ENCODE assay signal across 10 cellular contexts in the genomic region with DNA sequence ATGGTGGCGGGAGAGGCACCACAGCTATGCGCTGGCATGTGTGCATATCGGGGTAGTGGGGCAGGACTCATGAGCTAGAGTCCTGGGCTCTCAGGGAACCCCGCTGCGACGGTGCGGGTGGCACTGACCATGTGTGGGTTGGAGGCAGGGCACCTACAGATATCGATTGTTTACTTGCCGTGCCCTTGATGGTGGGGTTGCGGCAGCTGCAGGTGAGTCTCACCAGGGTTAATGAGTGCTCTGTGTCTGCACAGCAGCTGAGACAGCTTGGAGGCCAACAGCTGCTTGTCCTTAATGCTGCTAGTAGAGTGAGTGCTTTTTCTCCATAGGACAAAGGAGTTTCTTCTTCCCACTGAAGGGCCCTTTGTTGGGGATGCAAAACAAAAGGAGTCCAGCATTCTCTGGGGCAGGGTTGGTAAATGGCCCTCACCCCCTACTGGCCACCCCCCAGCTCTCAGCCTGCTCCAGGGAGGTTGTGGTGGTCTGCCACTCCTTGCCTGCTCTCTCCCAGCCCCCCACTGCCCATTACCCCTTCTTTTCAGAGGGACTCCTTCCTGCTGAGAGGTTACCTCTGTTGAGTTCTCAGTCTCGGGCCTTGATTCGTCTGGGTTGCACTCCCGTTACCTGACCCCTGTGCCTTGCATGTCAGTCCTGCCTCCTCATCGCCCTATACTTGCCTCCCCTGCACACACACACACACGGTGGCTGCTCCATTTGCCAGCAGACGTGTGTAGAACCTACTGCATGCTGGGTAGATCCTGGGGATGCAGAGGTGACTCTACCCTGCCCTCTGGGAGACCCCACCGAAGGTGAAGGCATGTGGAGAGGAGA. TPM values are rescaled to one million over a fixed set of nuclear protein-coding genes. Genes with fewer than 3 reads are reported as not detected.
DNase-seq lines count a peak whose midpoint lies in the region; ATAC-seq lines count a peak whose summit lies in the region.
"Had no signal": no experiment of that assay in that cellular context is flagged by ENCODE, and none has a peak within 500 bp of the region (broad histone marks: within the 10 kb centered on the region; RNA-seq: fewer than 3 reads in every experiment).

No MANE protein-coding gene starts in this region.

- H3K4me3 ChIP-seq in HUES6 (ENCODE audit: low read depth, low read length) (no peak overlapping the region), iPS-18a (ENCODE audit: low read length) (no peak overlapping the region)

- H3K27ac Mint-ChIP-seq in activated CD4-positive, alpha-beta T cell treated with anti-CD3 and anti-CD28 coated beads, Interleukin-2, amount 10 ng/mL, durations not matched to agents 7 days and 5 days = no peak overlapping the region

- POLR2A ChIA-PET in activated CD4-positive, alpha-beta T cell treated with anti-CD3 and anti-CD28 coated beads, Interleukin-2, amount 10 ng/mL, durations not matched to agents 7 days and 5 days (lab: Charles Lee) = no interaction called here

- CTCF ChIA-PET in activated CD4-positive, alpha-beta T cell treated with anti-CD3 and anti-CD28 coated beads, Interleukin-2, amount 10 ng/mL, durations not matched to agents 7 days and 5 days (lab: Charles Lee) = interaction anchor here (1.4 kb wide), 1 partner anchor 11 kb away, joined by 11 read pairs; no protein-coding TSS in a partner anchor

- ATAC-seq in GM18870 (IDR thresholded peaks at IDR 0.05; ENCODE audit: unreplicated experiment) (no peak), HG03196 (IDR thresholded peaks at IDR 0.05; ENCODE audit: unreplicated experiment) (no peak)

- H3K4me1 ChIP-seq in HUES6 (ENCODE audit: control insufficient read depth, insufficient read depth, low read length) (peaks cover 23% of the 10 kb centered on the region), iPS-18a (ENCODE audit: control insufficient read depth, low read depth, low read length) (peaks cover 30% of the 10 kb centered on the region)

- H3K27ac ChIP-seq in HUES6 (ENCODE audit: low read depth, low read length) = 0 out of 2 replicates have a peak overlapping the region, but pooled peaks have one; percentile 9
- peak overlapping the region; percentile 33 for H3K27ac ChIP-seq in iPS-18a (ENCODE audit: low read length)

- no peaks in the 10 kb centered on the region for H3K27me3 Mint-ChIP-seq in activated CD4-positive, alpha-beta T cell treated with anti-CD3 and anti-CD28 coated beads, Interleukin-2, amount 10 ng/mL, durations not matched to agents 7 days and 5 days

- no peak overlapping the region for H3K4me3 Mint-ChIP-seq in activated CD4-positive, alpha-beta T cell treated with anti-CD3 and anti-CD28 coated beads, Interleukin-2, amount 10 ng/mL, durations not matched to agents 7 days and 5 days

- DNase-seq in NCI-H510A treated with DMSO at 0.1 percent for 48 hours (lab: John Stamatoyannopoulos, UW) (peak; percentile 46), putamen (ENCODE audit: low spot score) (peak; percentile 81)
- DNase-seq in activated effector memory CD4-positive, alpha-beta T cell treated with anti-CD3 and anti-CD28 coated beads, Interleukin-2, amount 50 U/mL, for 16 hours = no peak
- no peak for DNase-seq in activated CD4-positive, alpha-beta T cell treated with anti-CD3 and anti-CD28 coated beads, Interleukin-2, amount 10 ng/mL, durations not matched to agents 7 days and 5 days
- DNase-seq: central memory CD4-positive, alpha-beta T cell; mesendoderm had no signal

- H3K36me3 ChIP-seq in HUES6 (ENCODE audit: control insufficient read depth, insufficient read depth, low read length) (0 out of 2 replicates have a peak, but pooled peaks cover under 1% of the 10 kb centered on the region), iPS-18a (ENCODE audit: control insufficient read depth, low read depth, low read length) (no peaks in the 10 kb centered on the region)

- H3K9me3 ChIP-seq in HUES6 (ENCODE audit: control insufficient read depth, insufficient read depth, low read depth, low read length) (no peaks in the 10 kb centered on the region), iPS-18a (ENCODE audit: control insufficient read depth, low read depth, low read length) (no peaks in the 10 kb centered on the region)

- H3K9ac ChIP-seq in HUES6 (ENCODE audit: low read length) (no peak overlapping the region), iPS-18a (ENCODE audit: low read length) (no peak overlapping the region)

- no peaks in the 10 kb centered on the region for H3K27me3 ChIP-seq in HUES6 (ENCODE audit: control insufficient read depth, insufficient read depth, low read length)
- H3K27me3 ChIP-seq in iPS-18a (ENCODE audit: control insufficient read depth, insufficient read depth, low read length) = no peaks in the 10 kb centered on the region

- H3K4me1 Mint-ChIP-seq in activated CD4-positive, alpha-beta T cell treated with anti-CD3 and anti-CD28 coated beads, Interleukin-2, amount 10 ng/mL, durations not matched to agents 7 days and 5 days = peaks cover 13% of the 10 kb centered on the region

- no peaks in the 10 kb centered on the region for H3K9me3 Mint-ChIP-seq in activated CD4-positive, alpha-beta T cell treated with anti-CD3 and anti-CD28 coated beads, Interleukin-2, amount 10 ng/mL, durations not matched to agents 7 days and 5 days

- no peaks in the 10 kb centered on the region for H3K36me3 Mint-ChIP-seq in activated CD4-positive, alpha-beta T cell treated with anti-CD3 and anti-CD28 coated beads, Interleukin-2, amount 10 ng/mL, durations not matched to agents 7 days and 5 days (ENCODE audit: low read depth)

RNA-seq across cellular contexts. Expression of gene TBC1D14, which starts 52.8 kb away (rescaled TPM):
- 10 to 100 TPM; 50.1 to 50.2 TPM for total RNA-seq in activated CD4-positive, alpha-beta T cell treated with anti-CD3 and anti-CD28 coated beads, Interleukin-2, amount 10 ng/mL, durations not matched to agents 7 days and 5 days

Comparison
In these comparisons a context has a peak if more than half of its experiments do, and no peak if none do; other contexts are left out.
1. DNase-seq: peak in NCI-H510A treated with DMSO at 0.1 percent for 48 hours (single experiment) and putamen (single experiment); none in activated effector memory CD4-positive, alpha-beta T cell treated with anti-CD3 and anti-CD28 coated beads, Interleukin-2, amount 50 U/mL, for 16 hours (single experiment) and activated CD4-positive, alpha-beta T cell treated with anti-CD3 and anti-CD28 coated beads, Interleukin-2, amount 10 ng/mL, durations not matched to agents 7 days and 5 days (single experiment).